In genomic region chr16:77190190-77190477, GRCh38 we compare ENCODE assay signal across 8 cellular contexts. TPM values are rescaled to one million over a fixed set of nuclear protein-coding genes. Genes with fewer than 3 reads are reported as not detected.
DNase-seq lines count a peak whose midpoint lies in the region; ATAC-seq and TF ChIP-seq lines count a peak whose summit lies in the region.

No MANE protein-coding gene starts in this region.

- peaks cover 5% of the 10 kb centered on the region; the same call in 1 of the 2 replicates for H3K9me3 ChIP-seq in AG04450 (ENCODE audit: control insufficient read depth, insufficient read depth, low read length)

- TF ChIP-seq CTCF in AG04450 (IDR thresholded peaks at IDR 0.05; ENCODE audit: low read depth, low read length) (no peak), HFFc6 (IDR thresholded peaks at IDR 0.05) (no peak)

- DNase-seq in AG04450 (ENCODE audit: low read depth, low spot score) (no peak), HFFc6 (no peak), memory B cell (ENCODE audit: low spot score in 2 of 2) (no peak), OCI-M2 (lab: John Stamatoyannopoulos, UW; ENCODE audit: unreplicated experiment) (no peak)

- H3K27ac Mint-ChIP-seq in HFFc6 (peak overlapping the region; percentile 99), memory B cell (peak overlapping the region; percentile 99)

- peaks cover 15% of the 10 kb centered on the region for H3K4me1 Mint-ChIP-seq in HFFc6 (ENCODE audit: low read depth)
- peaks cover 33% of the 10 kb centered on the region for H3K4me1 Mint-ChIP-seq in memory B cell

- H3K36me3 Mint-ChIP-seq in HFFc6 (ENCODE audit: low read depth) (peaks cover 7% of the 10 kb centered on the region), memory B cell (peaks cover 19% of the 10 kb centered on the region)

- no peak for ATAC-seq in memory B cell (ENCODE audit: low read depth)
- no peak for ATAC-seq in HG03457 (IDR thresholded peaks at IDR 0.05; ENCODE audit: unreplicated experiment)
- ATAC-seq in HG03108 (IDR thresholded peaks at IDR 0.05; ENCODE audit: unreplicated experiment), result no peak
- no peak for ATAC-seq in activated CD4-positive, CD25-positive, alpha-beta regulatory T cell treated with anti-CD3 and anti-CD28 coated beads, Interleukin-2, amount 50 U/mL, for 24 hours

- H3K9me3 Mint-ChIP-seq in HFFc6, result no peaks in the 10 kb centered on the region
- H3K9me3 Mint-ChIP-seq in memory B cell, result no peaks in the 10 kb centered on the region

- peak overlapping the region; percentile 95 for H3K4me3 ChIP-seq in AG04450 (ENCODE audit: low read depth, low read length)

- H3K4me3 Mint-ChIP-seq in HFFc6, result peak overlapping the region; percentile 90
- H3K4me3 Mint-ChIP-seq in memory B cell, result peak overlapping the region; percentile 94

- POLR2A ChIA-PET in AG04450 (lab: Yijun Ruan, JAX), result no interaction called here

- H3K27ac ChIP-seq in AG04450 (ENCODE audit: low read depth, low read length) (peak overlapping the region; percentile 39), angular gyrus (ENCODE audit: low read depth, low read length) (peak overlapping the region; percentile 97)

- peaks cover 2% of the 10 kb centered on the region for H3K27me3 ChIP-seq in AG04450 (ENCODE audit: control insufficient read depth, insufficient read depth, low read length)

- CTCF ChIA-PET in AG04450 (lab: Charles Lee), result no interaction called here

- H3K27me3 Mint-ChIP-seq in HFFc6 (ENCODE audit: insufficient read depth) (peaks cover 3% of the 10 kb centered on the region; the same call in 1 of the 2 replicates), memory B cell (peaks cover 1% of the 10 kb centered on the region)

RNA-seq across cellular contexts. Expression of gene MON1B, which starts 0.9 kb away (rescaled TPM):
- polyA plus RNA-seq in AG04450 (2011; rRNA removed), result 10.9 and 14.4 TPM in 2 replicates
- polyA minus RNA-seq in AG04450 (2011; rRNA and poly(A)+ RNA removed), result 10.8 and 13.9 TPM in 2 replicates
- total RNA-seq in HFFc6 (2021; fragmentation: NEBNext Ultra II Directional; extraction: Animal tissue kit (Norgen Biotek cat#: 25700)), result 10 to 100 TPM; 28.7 to 36.5 (median 33.0) TPM

RNA-seq across cellular contexts. Expression of gene SYCE1L, which starts 9.1 kb away (rescaled TPM):
- polyA plus RNA-seq in AG04450 (2011; rRNA removed), result 0.10 and 0.15 TPM in 2 replicates
- not detected in 2 replicates for polyA minus RNA-seq in AG04450 (2011; rRNA and poly(A)+ RNA removed)
- total RNA-seq in HFFc6 (2021; fragmentation: NEBNext Ultra II Directional; extraction: Animal tissue kit (Norgen Biotek cat#: 25700)), result not detected
